ENCODE assay signal across 8 cellular contexts in the genomic region with DNA sequence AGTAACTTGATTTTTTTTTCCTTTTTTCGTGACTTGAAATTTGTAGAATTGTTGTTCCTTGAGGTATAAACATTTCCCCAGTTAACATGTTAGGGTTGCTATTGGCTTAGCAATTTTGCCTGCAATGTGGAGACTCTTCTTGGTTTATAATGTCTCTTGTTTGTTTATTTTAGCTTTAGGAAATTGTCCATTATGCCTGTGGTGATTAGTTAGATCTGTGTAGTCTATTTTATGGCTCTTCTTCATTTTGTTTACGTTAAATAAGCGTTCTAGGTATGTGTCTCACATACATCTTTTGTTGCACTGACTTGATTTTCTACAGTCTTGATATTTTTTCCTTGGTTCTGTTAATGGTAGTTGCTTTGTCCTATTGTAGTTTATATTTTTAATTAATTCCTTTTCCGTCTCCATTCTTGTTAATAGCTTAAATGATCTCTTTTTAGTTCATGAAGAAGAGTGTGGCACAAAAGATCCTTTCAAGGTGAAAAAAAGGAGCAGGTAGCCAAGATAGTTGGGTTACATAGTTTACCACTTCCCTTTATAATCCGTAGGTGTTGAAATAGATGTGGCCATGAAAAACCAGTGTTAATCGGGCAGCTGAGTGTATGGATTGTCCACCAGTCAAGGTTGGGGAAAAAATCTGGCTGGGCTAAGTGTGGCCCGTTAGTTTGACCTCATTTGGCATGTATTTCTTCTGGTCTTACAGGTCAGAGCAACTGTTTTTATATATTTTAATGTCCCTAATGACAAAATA. TPM values are rescaled to one million over a fixed set of nuclear protein-coding genes. Genes with fewer than 3 reads are reported as not detected.
DNase-seq lines count a peak whose midpoint lies in the region; ATAC-seq and TF ChIP-seq lines count a peak whose summit lies in the region.

No MANE protein-coding gene starts in this region.

- H3K27me3 ChIP-seq in Caco-2 (replicated peaks; ENCODE audit: control insufficient read depth, insufficient read depth, low read length) = no peaks in the 10 kb centered on the region

- intact Hi-C loops in Caco-2 (cut with micrococcal nuclease; ENCODE audit: unreplicated experiment) = no loop called here
- intact Hi-C loops in MCF 10A (cut with micrococcal nuclease) = loop anchor here (2.0 kb wide), 1 partner anchor 21 kb away; no protein-coding TSS in a partner anchor
- intact Hi-C loops in natural killer cell (cut with micrococcal nuclease) = loop anchor here (1.0 to 10.0 kb wide), 7 partner anchors 8 to 1455 kb away; a partner anchor contains a TSS

- H3K27ac Mint-ChIP-seq in Caco-2 (ENCODE audit: unreplicated experiment) (peak overlapping the region; percentile 96), MCF 10A (ENCODE audit: low read depth, unreplicated experiment) (peak overlapping the region; percentile 87), natural killer cell (peak overlapping the region; percentile 94 to 97)

- POLR2A ChIA-PET in Caco-2 (lab: Charles Lee) = interaction anchor here (1.6 to 3.1 kb wide), 2 partner anchors 12 to 13 kb away, joined by 7 to 19 read pairs; a partner anchor contains a TSS
- POLR2A ChIA-PET in MCF 10A (lab: Yijun Ruan, JAX) = interaction anchor here (0.7 to 9.0 kb wide), 12 partner anchors 9 to 90 kb away, joined by 3 to 159 read pairs (median 19); a partner anchor contains a TSS

- no peaks in the 10 kb centered on the region for H3K9me3 ChIP-seq in Caco-2
- no peaks in the 10 kb centered on the region for H3K9me3 ChIP-seq in KOPT-K1 (ENCODE audit: insufficient read depth, low read length, poor library complexity, severe bottlenecking)

- no peaks in the 10 kb centered on the region for H3K36me3 ChIP-seq in Caco-2 (ENCODE audit: control insufficient read depth, insufficient read depth, low read length)
- H3K36me3 ChIP-seq in KOPT-K1 (ENCODE audit: insufficient read depth, low read length) = 0 out of 2 replicates have a peak, but pooled peaks cover 5% of the 10 kb centered on the region

- H3K4me3 Mint-ChIP-seq in Caco-2 (ENCODE audit: unreplicated experiment) = peak overlapping the region; percentile 33
- peak overlapping the region; percentile 52 for H3K4me3 Mint-ChIP-seq in MCF 10A (ENCODE audit: unreplicated experiment)
- peak overlapping the region; percentile 85 for H3K4me3 Mint-ChIP-seq in natural killer cell

- BruUV-seq in Caco-2 (replicated peaks; lab: Mats Ljungman, UMichigan) (TSS peak; percentile 50), MCF 10A (replicated peaks; lab: Mats Ljungman, UMichigan) (TSS peak; percentile 97)

- peak; percentile 56 to 68 (median 59) for ATAC-seq in natural killer cell
- ATAC-seq in GM21619 (IDR thresholded peaks at IDR 0.05; ENCODE audit: unreplicated experiment) = no peak
- ATAC-seq in HG02840 (IDR thresholded peaks at IDR 0.05; ENCODE audit: low FRiP score, unreplicated experiment) = no peak

- peak overlapping the region; percentile 36 for H3K27ac ChIP-seq in KOPT-K1 (ENCODE audit: low read depth, low read length, poor library complexity, severe bottlenecking)

- H3K4me1 Mint-ChIP-seq in Caco-2 (ENCODE audit: low read depth, unreplicated experiment) (peaks cover 39% of the 10 kb centered on the region), MCF 10A (ENCODE audit: insufficient read depth, unreplicated experiment) (peaks cover 33% of the 10 kb centered on the region), natural killer cell (peaks cover 70 to 79% of the 10 kb centered on the region in 2 donors)

- CTCF ChIA-PET in Caco-2 (lab: Charles Lee) = no interaction called here
- CTCF ChIA-PET in MCF 10A (lab: Yijun Ruan, JAX) = interaction anchor here (0.6 to 1.7 kb wide), 5 partner anchors 14 to 252 kb away, joined by 3 to 5 read pairs (median 3); no protein-coding TSS in a partner anchor

- H3K36me3 Mint-ChIP-seq in Caco-2 (ENCODE audit: insufficient read depth, unreplicated experiment) (peaks cover 20% of the 10 kb centered on the region), MCF 10A (ENCODE audit: insufficient read depth, unreplicated experiment) (peaks cover 35% of the 10 kb centered on the region), natural killer cell (no peaks in the 10 kb centered on the region)

- TF ChIP-seq CTCF in Caco-2 (IDR thresholded peaks at IDR 0.05; ENCODE audit: insufficient read depth in 1 of 2, low read depth in 1 of 2, low read length in 1 of 2, severe bottlenecking in 1 of 2, unreplicated experiment in 1 of 2) (no peak), MCF 10A (IDR thresholded peaks at IDR 0.05; ENCODE audit: unreplicated experiment) (no peak), natural killer cell (IDR thresholded peaks at IDR 0.05) (no peak)

- DNase-seq in Caco-2 (no peak), MCF 10A (ENCODE audit: unreplicated experiment) (peak; percentile 58), natural killer cell (no peak), middle frontal gyrus (ENCODE audit: extremely low spot score, low spot score) (no peak)
- no peak for DNase-seq in stimulated activated CD4-positive, alpha-beta T cell treated with anti-CD3 and anti-CD28 coated beads, Interleukin-4, amount 100 ng/mL, for 1 hour

- peaks cover 41% of the 10 kb centered on the region for H3K4me1 ChIP-seq in Caco-2

- H3K27me3 Mint-ChIP-seq in Caco-2 (ENCODE audit: insufficient read depth, unreplicated experiment) = no peaks in the 10 kb centered on the region
- H3K27me3 Mint-ChIP-seq in MCF 10A (ENCODE audit: insufficient read depth, unreplicated experiment) = no peaks in the 10 kb centered on the region
- no peaks in the 10 kb centered on the region for H3K27me3 Mint-ChIP-seq in natural killer cell (ENCODE audit: low read depth in 2 of 2)

- no peak overlapping the region for H3K4me3 ChIP-seq in Caco-2 (ENCODE audit: low read depth, low read length)

- H3K9me3 Mint-ChIP-seq in Caco-2 (ENCODE audit: unreplicated experiment) (no peaks in the 10 kb centered on the region), MCF 10A (ENCODE audit: unreplicated experiment) (no peaks in the 10 kb centered on the region), natural killer cell (no peaks in the 10 kb centered on the region)

RNA-seq across cellular contexts. Expression of a gene that starts 12.1 kb away (rescaled TPM):
- total RNA-seq in Caco-2 (2022) (142 and 150 TPM in 2 replicates), MCF 10A (2022) (264 and 284 TPM in 2 replicates), natural killer cell (100 to 1,000 TPM; 431 to 493 (median 446) TPM)

RNA-seq across cellular contexts. Expression of a gene that starts 48.1 kb away (rescaled TPM):
- total RNA-seq in Caco-2 (2022) = 9.4 and 11.9 TPM in 2 replicates
- 2.6 and 4.8 TPM in 2 replicates for total RNA-seq in MCF 10A (2022)
- under 1 TPM; 0.34 to 0.70 (median 0.47) TPM for total RNA-seq in natural killer cell

Comparison
In these comparisons a context has a peak if more than half of its experiments do, and no peak if none do; other contexts are left out.
1. H3K4me3 Mint-ChIP-seq: peak in every context shown above with its lines; median percentile 85 in natural killer cell; 52 in MCF 10A; 33 in Caco-2.
2. ATAC-seq: peak in natural killer cell (3 of 3); none in GM21619 (single experiment) and HG02840 (single experiment).
3. Peak in every context shown above with its lines, with median percentiles within 50 percentile points of each other: H3K27ac Mint-ChIP-seq.